In the genomic region with DNA sequence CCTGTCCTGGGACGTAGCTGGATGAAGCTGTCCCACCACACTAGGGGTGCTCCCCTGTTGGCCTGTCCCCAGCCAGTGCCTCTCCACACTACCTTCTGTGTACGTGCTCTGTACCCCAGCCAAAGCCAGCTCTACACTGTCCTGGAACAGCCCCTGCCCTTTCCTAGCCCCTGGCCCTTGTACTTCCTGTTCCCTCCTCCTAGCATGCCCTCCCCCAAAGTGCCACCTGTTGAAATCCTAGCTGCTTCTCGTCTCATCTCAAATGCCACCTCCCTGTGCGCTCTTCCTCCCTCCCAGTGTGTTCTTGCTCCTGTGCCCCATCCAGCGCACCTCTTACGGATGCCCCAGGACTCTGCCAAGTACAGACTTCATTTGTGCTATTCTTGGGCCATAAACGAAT, we compare ENCODE assay signal across 2 cellular contexts.
A peak's percentile ranks its signal among the peaks of the same experiment; 100 is the strongest.
TF ChIP-seq lines count a peak whose summit lies in the region.

No MANE protein-coding gene starts in this region.

TF ChIP-seq in HEK293, 187 proteins besides CTCF, POLR2A, EP300 and RAD21 (continued from another document):
- TF ChIP-seq, protein P1, sequence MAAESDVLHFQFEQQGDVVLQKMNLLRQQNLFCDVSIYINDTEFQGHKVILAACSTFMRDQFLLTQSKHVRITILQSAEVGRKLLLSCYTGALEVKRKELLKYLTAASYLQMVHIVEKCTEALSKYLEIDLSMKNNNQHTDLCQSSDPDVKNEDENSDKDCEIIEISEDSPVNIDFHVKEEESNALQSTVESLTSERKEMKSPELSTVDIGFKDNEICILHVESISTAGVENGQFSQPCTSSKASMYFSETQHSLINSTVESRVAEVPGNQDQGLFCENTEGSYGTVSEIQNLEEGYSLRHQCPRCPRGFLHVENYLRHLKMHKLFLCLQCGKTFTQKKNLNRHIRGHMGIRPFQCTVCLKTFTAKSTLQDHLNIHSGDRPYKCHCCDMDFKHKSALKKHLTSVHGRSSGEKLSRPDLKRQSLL (tag by site-specific recombination; IDR thresholded peaks at IDR 0.05): no peak
- TF ChIP-seq ZNF19 (tag by site-specific recombination; IDR thresholded peaks at IDR 0.05; ENCODE audit: low read depth) (no peak), ZNF473 (tag by site-specific recombination; IDR thresholded peaks at IDR 0.05) (no peak), ZNF426 (tag by site-specific recombination; IDR thresholded peaks at IDR 0.05) (no peak), SALL2 (tag by site-specific recombination; IDR thresholded peaks at IDR 0.05; ENCODE audit: borderline replicate concordance) (no peak), ZNF670 (tag by site-specific recombination; IDR thresholded peaks at IDR 0.05; ENCODE audit: low read depth) (no peak), HOXA7 (CRISPR knock-in tag; IDR thresholded peaks at IDR 0.05; ENCODE audit: borderline replicate concordance) (no peak), ZNF423 (tag by site-specific recombination; IDR thresholded peaks at IDR 0.05) (no peak), ZNF513 (tag by site-specific recombination; IDR thresholded peaks at IDR 0.05) (no peak), ZNF843 (tag by site-specific recombination; IDR thresholded peaks at IDR 0.05) (no peak), SCRT2 (tag by site-specific recombination; IDR thresholded peaks at IDR 0.05) (peak; percentile 84)
- TF ChIP-seq, protein P2, sequence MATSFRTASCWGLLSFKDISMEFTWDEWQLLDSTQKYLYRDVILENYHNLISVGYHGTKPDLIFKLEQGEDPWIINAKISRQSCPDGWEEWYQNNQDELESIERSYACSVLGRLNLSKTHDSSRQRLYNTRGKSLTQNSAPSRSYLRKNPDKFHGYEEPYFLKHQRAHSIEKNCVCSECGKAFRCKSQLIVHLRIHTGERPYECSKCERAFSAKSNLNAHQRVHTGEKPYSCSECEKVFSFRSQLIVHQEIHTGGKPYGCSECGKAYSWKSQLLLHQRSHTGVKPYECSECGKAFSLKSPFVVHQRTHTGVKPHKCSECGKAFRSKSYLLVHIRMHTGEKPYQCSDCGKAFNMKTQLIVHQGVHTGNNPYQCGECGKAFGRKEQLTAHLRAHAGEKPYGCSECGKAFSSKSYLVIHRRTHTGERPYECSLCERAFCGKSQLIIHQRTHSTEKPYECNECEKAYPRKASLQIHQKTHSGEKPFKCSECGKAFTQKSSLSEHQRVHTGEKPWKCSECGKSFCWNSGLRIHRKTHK (tag by site-specific recombination; IDR thresholded peaks at IDR 0.05): no peak
TF ChIP-seq in HEK293: peak in this region for 2.

TF ChIP-seq in HepG2, 621 proteins besides CTCF, POLR2A, EP300 and RAD21 (continued from another document):
- TF ChIP-seq, protein P3, sequence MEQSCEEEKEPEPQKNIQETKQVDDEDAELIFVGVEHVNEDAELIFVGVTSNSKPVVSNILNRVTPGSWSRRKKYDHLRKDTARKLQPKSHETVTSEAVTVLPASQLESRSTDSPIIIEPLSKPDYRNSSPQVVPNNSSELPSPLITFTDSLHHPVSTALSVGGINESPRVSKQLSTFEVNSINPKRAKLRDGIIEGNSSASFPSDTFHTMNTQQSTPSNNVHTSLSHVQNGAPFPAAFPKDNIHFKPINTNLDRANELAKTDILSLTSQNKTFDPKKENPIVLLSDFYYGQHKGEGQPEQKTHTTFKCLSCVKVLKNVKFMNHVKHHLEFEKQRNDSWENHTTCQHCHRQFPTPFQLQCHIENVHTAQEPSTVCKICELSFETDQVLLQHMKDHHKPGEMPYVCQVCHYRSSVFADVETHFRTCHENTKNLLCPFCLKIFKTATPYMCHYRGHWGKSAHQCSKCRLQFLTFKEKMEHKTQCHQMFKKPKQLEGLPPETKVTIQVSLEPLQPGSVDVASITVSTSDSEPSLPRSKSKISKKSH (CRISPR knock-in tag; IDR thresholded peaks at IDR 0.05; ENCODE audit: borderline replicate concordance): no peak
- TF ChIP-seq ZNF589 (CRISPR knock-in tag; conservative IDR thresholded peaks at IDR 0.05): no peak
- no peak for TF ChIP-seq TAF15 (IDR thresholded peaks at IDR 0.05; ENCODE audit: low read depth, low read length, poor library complexity, severe bottlenecking)
- no peak for TF ChIP-seq ZC3H4 (CRISPR knock-in tag; IDR thresholded peaks at IDR 0.05; ENCODE audit: borderline replicate concordance)
